ENCODE assay signal across 14 cellular contexts in genomic region chr2:28422903-28423741, GRCh38. TPM values are rescaled to one million over a fixed set of nuclear protein-coding genes. Genes with fewer than 3 reads are reported as not detected.
A peak's percentile ranks its signal among the peaks of the same experiment; 100 is the strongest.
DNase-seq lines count a peak whose midpoint lies in the region; ATAC-seq and TF ChIP-seq lines count a peak whose summit lies in the region.
"Had no signal": no experiment of that assay in that cellular context is flagged by ENCODE, and none has a peak within 500 bp of the region (broad histone marks: within the 10 kb centered on the region; RNA-seq: fewer than 3 reads in every experiment).

No MANE protein-coding gene starts in this region.

- H3K9me3 Mint-ChIP-seq in activated T-helper 2 cell treated with anti-CD3 and anti-CD28 coated beads, Interferon-gamma antibody, Interleukin-2, Interleukin-4, amounts not matched to agents 10 μg/mL and 5 μg/mL and 100 μg/mL, durations not matched to agents 14 hours and 24 hours and 36 hours = no peaks in the 10 kb centered on the region

- H3K36me3 ChIP-seq in mucosa of rectum (ENCODE audit: control insufficient read depth in 2 of 2, insufficient read depth in 2 of 2, low read length in 2 of 2) = peaks cover 0 to 7% of the 10 kb centered on the region in 2 donors
- H3K36me3 ChIP-seq in upper lobe of right lung = no peaks in the 10 kb centered on the region
- no peaks in the 10 kb centered on the region for H3K36me3 ChIP-seq in testis (ENCODE audit: low read depth, missing control alignments)
- H3K36me3 ChIP-seq: WERI-Rb-1 had no signal

- H3K27me3 Mint-ChIP-seq in activated T-helper 2 cell treated with anti-CD3 and anti-CD28 coated beads, Interferon-gamma antibody, Interleukin-2, Interleukin-4, amounts not matched to agents 10 μg/mL and 5 μg/mL and 100 μg/mL, durations not matched to agents 14 hours and 24 hours and 36 hours (ENCODE audit: low read depth) = no peaks in the 10 kb centered on the region

- no peak overlapping the region for H3K4me3 Mint-ChIP-seq in activated T-helper 2 cell treated with anti-CD3 and anti-CD28 coated beads, Interferon-gamma antibody, Interleukin-2, Interleukin-4, amounts not matched to agents 10 μg/mL and 5 μg/mL and 100 μg/mL, durations not matched to agents 14 hours and 24 hours and 36 hours (ENCODE audit: low read depth)

- intact Hi-C loops in Right ventricle myocardium inferior (cut with DNase I) = no loop called here
- intact Hi-C loops in left ventricle myocardium superior (cut with micrococcal nuclease) = no loop called here
- intact Hi-C loops in activated T-helper 2 cell treated with anti-CD3 and anti-CD28 coated beads, Interferon-gamma antibody, Interleukin-2, Interleukin-4, amounts not matched to agents 10 μg/mL and 5 μg/mL and 100 μg/mL, durations not matched to agents 14 hours and 24 hours and 36 hours (cut with micrococcal nuclease) = no loop called here
- intact Hi-C loops in upper lobe of right lung (cut with DNase I) = no loop called here
- intact Hi-C loops in testis (cut with DNase I; ENCODE audit: low total_unique reads) = no loop called here

- peak overlapping the region; percentile 74 for H3K27ac Mint-ChIP-seq in activated T-helper 2 cell treated with anti-CD3 and anti-CD28 coated beads, Interferon-gamma antibody, Interleukin-2, Interleukin-4, amounts not matched to agents 10 μg/mL and 5 μg/mL and 100 μg/mL, durations not matched to agents 14 hours and 24 hours and 36 hours

- no peak for TF ChIP-seq POLR2A in testis (IDR thresholded peaks at IDR 0.05)

- peaks cover 36% of the 10 kb centered on the region for H3K36me3 Mint-ChIP-seq in activated T-helper 2 cell treated with anti-CD3 and anti-CD28 coated beads, Interferon-gamma antibody, Interleukin-2, Interleukin-4, amounts not matched to agents 10 μg/mL and 5 μg/mL and 100 μg/mL, durations not matched to agents 14 hours and 24 hours and 36 hours (ENCODE audit: low read depth)

- H3K9ac ChIP-seq in mucosa of rectum (ENCODE audit: low read depth in 1 of 2, low read length in 2 of 2) = no peak overlapping the region

- peak; percentile 13 for ATAC-seq in Right ventricle myocardium inferior
- ATAC-seq in left ventricle myocardium superior = no peak
- ATAC-seq in upper lobe of right lung = no peak

- H3K4me1 ChIP-seq in mucosa of rectum (ENCODE audit: control insufficient read depth in 2 of 2, insufficient read depth in 2 of 2, low read length in 2 of 2) (peaks cover 10 to 14% of the 10 kb centered on the region in 2 donors), upper lobe of right lung (peaks cover 26% of the 10 kb centered on the region), testis (peaks cover 12% of the 10 kb centered on the region)

- H3K9me3 ChIP-seq in mucosa of rectum (ENCODE audit: control insufficient read depth in 2 of 2, low read length in 2 of 2) = no peaks in the 10 kb centered on the region
- no peaks in the 10 kb centered on the region for H3K9me3 ChIP-seq in upper lobe of right lung
- H3K9me3 ChIP-seq in testis = no peaks in the 10 kb centered on the region

- peaks cover 52% of the 10 kb centered on the region for H3K4me1 Mint-ChIP-seq in activated T-helper 2 cell treated with anti-CD3 and anti-CD28 coated beads, Interferon-gamma antibody, Interleukin-2, Interleukin-4, amounts not matched to agents 10 μg/mL and 5 μg/mL and 100 μg/mL, durations not matched to agents 14 hours and 24 hours and 36 hours (ENCODE audit: low read depth)

- peak overlapping the region; percentile 38 to 58 for H3K27ac ChIP-seq in mucosa of rectum (ENCODE audit: low read depth in 2 of 2, low read length in 2 of 2)
- peak overlapping the region; percentile 47 for H3K27ac ChIP-seq in upper lobe of right lung
- no peak overlapping the region for H3K27ac ChIP-seq in testis
- H3K27ac ChIP-seq: WERI-Rb-1 had no signal

- no peak for DNase-seq in Right ventricle myocardium inferior (ENCODE audit: missing footprints)
- no peak for DNase-seq in left ventricle myocardium superior
- DNase-seq in activated T-helper 2 cell treated with anti-CD3 and anti-CD28 coated beads, Interferon-gamma antibody, Interleukin-2, Interleukin-4, amounts not matched to agents 10 μg/mL and 5 μg/mL and 100 μg/mL, durations not matched to agents 14 hours and 24 hours and 36 hours (ENCODE audit: low spot score) = no peak
- DNase-seq in upper lobe of right lung = no peak
- DNase-seq in nucleus accumbens (lab: John Stamatoyannopoulos, UW) = no peak
- DNase-seq in testis = no peak
- DNase-seq in NCI-H345 (lab: John Stamatoyannopoulos, UW) = no peak
- DNase-seq: effector CD8-positive, alpha-beta T cell; H7; NCI-H2227 treated with DMSO at 0.1 percent for 48 hours; occipital lobe; RPMI8226; WERI-Rb-1 had no signal

- peak overlapping the region in 1 of 2 donors; percentile 34 for H3K4me3 ChIP-seq in mucosa of rectum (ENCODE audit: low read length in 2 of 2)
- H3K4me3 ChIP-seq in upper lobe of right lung = no peak overlapping the region
- no peak overlapping the region for H3K4me3 ChIP-seq in testis

- WGBS in testis, 2 donors = 79 to 82% methylated on average over 17 of the region's 17 CpGs

- no peak for TF ChIP-seq CTCF in upper lobe of right lung (IDR thresholded peaks at IDR 0.05)
- TF ChIP-seq CTCF in testis (IDR thresholded peaks at IDR 0.05) = no peak

- no peaks in the 10 kb centered on the region for H3K27me3 ChIP-seq in mucosa of rectum (ENCODE audit: control insufficient read depth in 2 of 2, insufficient read depth in 2 of 2, low read length in 2 of 2)
- H3K27me3 ChIP-seq in upper lobe of right lung = no peaks in the 10 kb centered on the region
- H3K27me3 ChIP-seq in testis = no peaks in the 10 kb centered on the region

RNA-seq across cellular contexts. Expression of gene FOSL2, which starts 30.5 kb away (rescaled TPM):
- total RNA-seq in Right ventricle myocardium inferior = 48.5 TPM
- 45.7 TPM for total RNA-seq in left ventricle myocardium superior
- total RNA-seq in activated T-helper 2 cell treated with anti-CD3 and anti-CD28 coated beads, Interferon-gamma antibody, Interleukin-2, Interleukin-4, amounts not matched to agents 10 μg/mL and 5 μg/mL and 100 μg/mL, durations not matched to agents 14 hours and 24 hours and 36 hours = 146 and 156 TPM in 2 replicates
- total RNA-seq in upper lobe of right lung = 123 TPM
- 10 to 100 TPM; 24.3 to 39.7 TPM for total RNA-seq in testis
- 14.1 TPM for polyA plus RNA-seq in testis (ENCODE audit: insufficient read depth, low read depth, low replicate concordance)

Comparison
In these comparisons a context has a peak if more than half of its experiments do, and no peak if none do; other contexts are left out.
1. H3K27ac ChIP-seq: peak in mucosa of rectum (2 of 2) and upper lobe of right lung (single experiment); none in testis (0 of 2).